In genomic region chr12:52683575-52684300, GRCh38 we compare ENCODE assay signal across 38 cellular contexts. TPM values are rescaled to one million over a fixed set of nuclear protein-coding genes. Genes with fewer than 3 reads are reported as not detected.
"Had no signal": no experiment of that assay in that cellular context is flagged by ENCODE, and none has a peak within 500 bp of the region (broad histone marks: within the 10 kb centered on the region; RNA-seq: fewer than 3 reads in every experiment).

No MANE protein-coding gene starts in this region.

- H3K4me1 ChIP-seq: adrenal gland, body of pancreas, colonic mucosa, heart left ventricle had no signal

- H3K27me3 Mint-ChIP-seq: activated naive CD8-positive, alpha-beta T cell treated with anti-CD3 and anti-CD28 coated beads, Interleukin-2, amount 50 U/mL, for 24 hours; activated T-cell treated with anti-CD3 and anti-CD28 coated beads, Interleukin-2, amount 50 U/mL, for 24 hours had no signal

- ATAC-seq: activated CD4-positive, CD25-positive, alpha-beta regulatory T cell treated with anti-CD3 and anti-CD28 coated beads, Interleukin-2, amount 50 U/mL, for 24 hours; activated CD8-positive, alpha-beta T cell treated with anti-CD3 and anti-CD28 coated beads, Interleukin-2, amount 10 ng/mL, durations not matched to agents 7 days and 5 days; activated naive CD8-positive, alpha-beta T cell treated with anti-CD3 and anti-CD28 coated beads, Interleukin-2, amount 50 U/mL, for 24 hours; activated T-cell treated with anti-CD3 and anti-CD28 coated beads, Interleukin-2, amount 50 U/mL, for 72 hours; body of pancreas; heart left ventricle; T-cell had no signal

- DNase-seq: activated B cell treated with CpG ODN at 0.5 μM for 24 hours; activated CD4-positive, alpha-beta T cell treated with anti-CD3 and anti-CD28 coated beads for 48 hours; activated CD4-positive, alpha-beta T cell treated with anti-CD3 and anti-CD28 coated beads, Interleukin-2, amount 50 U/mL, for 1 hour; activated CD4-positive, alpha-beta T cell treated with anti-CD3 and anti-CD28 coated beads, Interleukin-2, amount 50 U/mL, for 48 hours; activated CD8-positive, alpha-beta memory T cell treated with anti-CD3 and anti-CD28 coated beads, Interleukin-2, amount 50 U/mL, for 48 hours; activated CD8-positive, alpha-beta T cell treated with anti-CD3 and anti-CD28 coated beads, Interleukin-2, amount 10 ng/mL, durations not matched to agents 7 days and 5 days; activated gamma-delta T cell; activated naive CD4-positive, alpha-beta T cell treated with anti-CD3 and anti-CD28 coated beads, Interleukin-2, amount 50 U/mL, for 16 hours; activated naive CD4-positive, alpha-beta T cell treated with Interleukin-2 at 50 U/mL for 16 hours; activated naive CD8-positive, alpha-beta T cell treated with anti-CD3 and anti-CD28 coated beads for 36 hours; activated naive CD8-positive, alpha-beta T cell treated with anti-CD3 and anti-CD28 coated beads, Interleukin-2, amount 50 U/mL, for 24 hours; activated T-cell treated with anti-CD3 and anti-CD28 coated beads for 4 hours; activated T-cell treated with anti-CD3 and anti-CD28 coated beads, Interleukin-2, amount 50 U/mL, for 24 hours; activated T-cell treated with anti-CD3 and anti-CD28 coated beads, Interleukin-2, amount 50 U/mL, for 72 hours; adrenal gland; amygdala; aorta; body of pancreas; caudate nucleus; cerebellar nuclear complex; colonic mucosa; effector CD8-positive, alpha-beta T cell; esophagus squamous epithelium; foreskin melanocyte; glutamatergic neuron; heart left ventricle; SW 1271; T-cell; T1000; WERI-Rb-1 had no signal

- H3K36me3 ChIP-seq: adrenal gland, colonic mucosa, esophagus squamous epithelium, heart left ventricle, WERI-Rb-1 had no signal

- H3K9me3 Mint-ChIP-seq: activated B cell treated with CpG ODN at 0.5 μM for 24 hours; activated naive CD8-positive, alpha-beta T cell treated with anti-CD3 and anti-CD28 coated beads for 36 hours; activated naive CD8-positive, alpha-beta T cell treated with anti-CD3 and anti-CD28 coated beads, Interleukin-2, amount 50 U/mL, for 24 hours; activated T-cell treated with anti-CD3 and anti-CD28 coated beads, Interleukin-2, amount 50 U/mL, for 24 hours; activated T-cell treated with anti-CD3 and anti-CD28 coated beads, Interleukin-2, amount 50 U/mL, for 72 hours; T-cell; T-helper 1 cell treated with Interleukin-12 subunit alpha and Interleukin-12 subunit beta and Interleukin-4 antibody, amounts not matched to agents 30 μg/mL and 1 μg/mL, for 36 hours had no signal

- H3K36me3 Mint-ChIP-seq: activated naive CD8-positive, alpha-beta T cell treated with anti-CD3 and anti-CD28 coated beads for 36 hours; T-cell had no signal

- H3K27ac ChIP-seq: adrenal gland, body of pancreas, colonic mucosa, epithelial cell of prostate, heart left ventricle, WERI-Rb-1 had no signal

- H3K4me3 Mint-ChIP-seq: activated B cell treated with CpG ODN at 0.5 μM for 24 hours; activated CD8-positive, alpha-beta T cell treated with anti-CD3 and anti-CD28 coated beads, Interleukin-2, amount 10 ng/mL, durations not matched to agents 7 days and 5 days; activated naive CD8-positive, alpha-beta T cell treated with anti-CD3 and anti-CD28 coated beads for 36 hours; activated naive CD8-positive, alpha-beta T cell treated with anti-CD3 and anti-CD28 coated beads, Interleukin-2, amount 50 U/mL, for 24 hours; activated T-cell treated with anti-CD3 and anti-CD28 coated beads, Interleukin-2, amount 50 U/mL, for 24 hours; activated T-cell treated with anti-CD3 and anti-CD28 coated beads, Interleukin-2, amount 50 U/mL, for 72 hours; T-cell; T-helper 1 cell treated with Interleukin-12 subunit alpha and Interleukin-12 subunit beta and Interleukin-4 antibody, amounts not matched to agents 30 μg/mL and 1 μg/mL, for 36 hours had no signal

- H3K4me3 ChIP-seq: adrenal gland, body of pancreas, colonic mucosa, esophagus squamous epithelium, heart left ventricle had no signal

- H3K27ac Mint-ChIP-seq: activated B cell treated with CpG ODN at 0.5 μM for 24 hours; activated CD8-positive, alpha-beta T cell treated with anti-CD3 and anti-CD28 coated beads, Interleukin-2, amount 10 ng/mL, durations not matched to agents 7 days and 5 days; activated naive CD8-positive, alpha-beta T cell treated with anti-CD3 and anti-CD28 coated beads for 36 hours; activated naive CD8-positive, alpha-beta T cell treated with anti-CD3 and anti-CD28 coated beads, Interleukin-2, amount 50 U/mL, for 24 hours; activated T-cell treated with anti-CD3 and anti-CD28 coated beads, Interleukin-2, amount 50 U/mL, for 24 hours; activated T-cell treated with anti-CD3 and anti-CD28 coated beads, Interleukin-2, amount 50 U/mL, for 72 hours; T-helper 1 cell treated with Interleukin-12 subunit alpha and Interleukin-12 subunit beta and Interleukin-4 antibody, amounts not matched to agents 30 μg/mL and 1 μg/mL, for 36 hours had no signal

- H3K4me1 Mint-ChIP-seq: activated B cell treated with CpG ODN at 0.5 μM for 24 hours had no signal

- H3K9me3 ChIP-seq: adrenal gland, body of pancreas, colonic mucosa, esophagus squamous epithelium, heart left ventricle had no signal

- H3K27me3 ChIP-seq: body of pancreas, colonic mucosa had no signal

RNA-seq across cellular contexts. Expression of gene KRT1, which starts 3.5 kb away (rescaled TPM):
- total RNA-seq: activated B cell treated with CpG ODN at 0.5 μM for 24 hours; activated CD8-positive, alpha-beta T cell treated with anti-CD3 and anti-CD28 coated beads, Interleukin-2, amount 10 ng/mL, durations not matched to agents 7 days and 5 days; activated naive CD8-positive, alpha-beta T cell treated with anti-CD3 and anti-CD28 coated beads for 36 hours; activated T-cell treated with anti-CD3 and anti-CD28 coated beads, Interleukin-2, amount 50 U/mL, for 72 hours; body of pancreas; dermis microvascular lymphatic vessel endothelial cell; endothelial cell of umbilical vein; fibroblast of lung; fibroblast of villous mesenchyme had no signal
- polyA plus RNA-seq: adrenal gland, aorta, endothelial cell of umbilical vein, fibroblast of lung, heart left ventricle had no signal

RNA-seq across cellular contexts. Expression of gene KRT77, which starts 19.6 kb away (rescaled TPM):
- total RNA-seq: activated B cell treated with CpG ODN at 0.5 μM for 24 hours; activated CD8-positive, alpha-beta T cell treated with anti-CD3 and anti-CD28 coated beads, Interleukin-2, amount 10 ng/mL, durations not matched to agents 7 days and 5 days; activated naive CD8-positive, alpha-beta T cell treated with anti-CD3 and anti-CD28 coated beads for 36 hours; activated T-cell treated with anti-CD3 and anti-CD28 coated beads, Interleukin-2, amount 50 U/mL, for 72 hours; adrenal gland; aorta; body of pancreas; colonic mucosa; dermis microvascular lymphatic vessel endothelial cell; endothelial cell of umbilical vein; esophagus squamous epithelium; fibroblast of lung; fibroblast of villous mesenchyme; heart left ventricle; T-cell; T-helper 2 cell treated with Interferon-gamma antibody and Interleukin-4, amounts not matched to agents 100 ng/mL and 5 ng/mL, for 36 hours had no signal
- polyA plus RNA-seq: adrenal gland, aorta, endothelial cell of umbilical vein, fibroblast of lung, heart left ventricle had no signal

RNA-seq across cellular contexts. Expression of gene KRT2, which starts 31.7 kb away (rescaled TPM):
- total RNA-seq: activated B cell treated with CpG ODN at 0.5 μM for 24 hours; activated naive CD8-positive, alpha-beta T cell treated with anti-CD3 and anti-CD28 coated beads for 36 hours; activated T-cell treated with anti-CD3 and anti-CD28 coated beads, Interleukin-2, amount 50 U/mL, for 72 hours; adrenal gland; aorta; body of pancreas; colonic mucosa; dermis microvascular lymphatic vessel endothelial cell; endothelial cell of umbilical vein; fibroblast of lung; fibroblast of villous mesenchyme; heart left ventricle had no signal
- polyA plus RNA-seq: endothelial cell of umbilical vein, fibroblast of lung, heart left ventricle had no signal
